ENCODE assay signal across 8 cellular contexts in the genomic region with DNA sequence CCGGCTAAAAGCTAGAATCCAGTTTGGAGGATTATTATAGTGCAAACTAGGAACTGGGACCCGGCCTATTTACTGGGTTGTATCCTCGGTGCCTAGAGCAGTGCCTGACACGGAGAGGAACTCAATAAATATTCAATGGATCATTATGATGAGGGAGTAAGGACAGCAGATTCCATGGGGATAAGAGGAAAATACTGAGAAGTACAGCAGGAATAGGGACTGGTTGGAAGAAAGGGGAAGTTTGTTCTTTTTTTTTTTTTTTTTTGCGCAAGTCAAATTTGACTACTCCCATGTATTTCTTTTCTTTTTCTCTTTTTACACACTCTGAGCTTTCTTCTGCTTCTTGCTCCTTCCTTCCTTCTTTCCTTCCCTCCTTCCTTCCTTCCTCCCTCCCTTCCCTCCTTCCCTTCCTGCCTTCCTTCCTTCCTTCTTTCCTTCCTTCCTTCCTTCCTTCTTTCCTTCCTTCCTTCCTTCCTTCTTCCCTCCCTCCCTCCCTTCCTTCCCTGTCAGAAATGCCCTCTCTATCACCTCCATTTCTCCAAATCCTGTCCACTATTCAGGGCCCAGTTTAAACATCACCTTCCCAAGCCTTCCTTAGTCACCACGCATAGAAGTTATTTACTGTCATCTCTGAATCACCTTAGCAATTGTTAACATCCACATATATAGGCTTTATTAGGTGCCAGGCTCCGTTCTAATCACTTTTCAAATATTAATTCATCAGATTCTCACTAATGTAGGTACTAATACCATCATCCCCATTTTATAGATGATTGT. TPM values are rescaled to one million over a fixed set of nuclear protein-coding genes. Genes with fewer than 3 reads are reported as not detected.
DNase-seq lines count a peak whose midpoint lies in the region; ATAC-seq and TF ChIP-seq lines count a peak whose summit lies in the region.

No MANE protein-coding gene starts in this region.

- peak overlapping the region in 2 of 3 donors; percentile 91 to 95 for H3K27ac ChIP-seq in thyroid gland

- peaks cover 30% of the 10 kb centered on the region for H3K4me1 Mint-ChIP-seq in activated T-cell treated with anti-CD3 and anti-CD28 coated beads, Interleukin-2, amount 50 U/mL, for 24 hours (ENCODE audit: low read depth)
- H3K4me1 Mint-ChIP-seq in activated naive CD8-positive, alpha-beta T cell treated with anti-CD3 and anti-CD28 coated beads, Interleukin-2, amount 10 ng/mL, durations not matched to agents 7 days and 5 days: peaks cover 19% of the 10 kb centered on the region

- TF ChIP-seq POLR2A in thyroid gland (IDR thresholded peaks at IDR 0.05): no peak

- DNase-seq in activated T-cell treated with anti-CD3 and anti-CD28 coated beads, Interleukin-2, amount 50 U/mL, for 24 hours: no peak
- DNase-seq in activated T-cell treated with anti-CD3 and anti-CD28 coated beads, Interleukin-2, amount 50 U/mL, for 1 hour: no peak
- no peak for DNase-seq in activated naive CD8-positive, alpha-beta T cell treated with anti-CD3 and anti-CD28 coated beads, Interleukin-2, amount 10 ng/mL, durations not matched to agents 7 days and 5 days
- DNase-seq in kidney epithelial cell (ENCODE audit: low read depth) (no peak), thyroid gland (no peak), NCI-H1417 (lab: John Stamatoyannopoulos, UW) (no peak), NCI-H526 (lab: John Stamatoyannopoulos, UW) (no peak)

- peaks cover 32% of the 10 kb centered on the region for H3K36me3 Mint-ChIP-seq in activated T-cell treated with anti-CD3 and anti-CD28 coated beads, Interleukin-2, amount 50 U/mL, for 24 hours (ENCODE audit: low read depth)
- no peaks in the 10 kb centered on the region for H3K36me3 Mint-ChIP-seq in activated naive CD8-positive, alpha-beta T cell treated with anti-CD3 and anti-CD28 coated beads, Interleukin-2, amount 10 ng/mL, durations not matched to agents 7 days and 5 days

- H3K27me3 ChIP-seq in kidney epithelial cell (ENCODE audit: control insufficient read depth, insufficient read depth, low read length): no peaks in the 10 kb centered on the region
- H3K27me3 ChIP-seq in thyroid gland: no peaks in the 10 kb centered on the region

- peak; percentile 10 for ATAC-seq in activated naive CD8-positive, alpha-beta T cell treated with anti-CD3 and anti-CD28 coated beads, Interleukin-2, amount 10 ng/mL, durations not matched to agents 7 days and 5 days (ENCODE audit: low read depth)
- no peak for ATAC-seq in GM18858 (IDR thresholded peaks at IDR 0.05; ENCODE audit: unreplicated experiment)

- WGBS in thyroid gland, 2 donors: 44 to 45% methylated on average over 7 of the region's 7 CpGs

- H3K4me1 ChIP-seq in thyroid gland: peaks cover 23 to 31% of the 10 kb centered on the region in 2 donors

- intact Hi-C loops in thyroid gland (cut with DNase I): no loop called here

- peak overlapping the region; percentile 94 for H3K4me3 Mint-ChIP-seq in activated T-cell treated with anti-CD3 and anti-CD28 coated beads, Interleukin-2, amount 50 U/mL, for 24 hours
- H3K4me3 Mint-ChIP-seq in activated naive CD8-positive, alpha-beta T cell treated with anti-CD3 and anti-CD28 coated beads, Interleukin-2, amount 10 ng/mL, durations not matched to agents 7 days and 5 days: peak overlapping the region; percentile 85

- TF ChIP-seq CTCF in kidney epithelial cell (IDR thresholded peaks at IDR 0.05; ENCODE audit: insufficient read depth, low read length, poor library complexity, severe bottlenecking): no peak
- no peak for TF ChIP-seq CTCF in thyroid gland (IDR thresholded peaks at IDR 0.05)

- no peaks in the 10 kb centered on the region for H3K36me3 ChIP-seq in kidney epithelial cell (ENCODE audit: control insufficient read depth, insufficient read depth, low read length)
- no peaks in the 10 kb centered on the region for H3K36me3 ChIP-seq in thyroid gland

- H3K27ac Mint-ChIP-seq in activated T-cell treated with anti-CD3 and anti-CD28 coated beads, Interleukin-2, amount 50 U/mL, for 24 hours: peak overlapping the region; percentile 97
- H3K27ac Mint-ChIP-seq in activated naive CD8-positive, alpha-beta T cell treated with anti-CD3 and anti-CD28 coated beads, Interleukin-2, amount 10 ng/mL, durations not matched to agents 7 days and 5 days: peak overlapping the region; percentile 81

- no peaks in the 10 kb centered on the region for H3K9me3 ChIP-seq in thyroid gland

- no peaks in the 10 kb centered on the region for H3K27me3 Mint-ChIP-seq in activated T-cell treated with anti-CD3 and anti-CD28 coated beads, Interleukin-2, amount 50 U/mL, for 24 hours
- peaks cover 27% of the 10 kb centered on the region for H3K27me3 Mint-ChIP-seq in activated naive CD8-positive, alpha-beta T cell treated with anti-CD3 and anti-CD28 coated beads, Interleukin-2, amount 10 ng/mL, durations not matched to agents 7 days and 5 days

- POLR2A ChIA-PET in activated naive CD8-positive, alpha-beta T cell treated with anti-CD3 and anti-CD28 coated beads, Interleukin-2, amount 10 ng/mL, durations not matched to agents 7 days and 5 days (lab: Charles Lee): no interaction called here

- no peaks in the 10 kb centered on the region for H3K9me3 Mint-ChIP-seq in activated T-cell treated with anti-CD3 and anti-CD28 coated beads, Interleukin-2, amount 50 U/mL, for 24 hours
- H3K9me3 Mint-ChIP-seq in activated naive CD8-positive, alpha-beta T cell treated with anti-CD3 and anti-CD28 coated beads, Interleukin-2, amount 10 ng/mL, durations not matched to agents 7 days and 5 days: peaks cover 2% of the 10 kb centered on the region

- peak overlapping the region; percentile 87 for H3K4me3 ChIP-seq in kidney epithelial cell (ENCODE audit: low read depth, low read length)
- H3K4me3 ChIP-seq in thyroid gland (replicated peaks in 1 of 3): peak overlapping the region in 2 of 3 donors; percentile 81 to 97

RNA-seq across cellular contexts. Expression of a gene that starts 0.9 kb away (rescaled TPM):
- 1 to 10 TPM; 4.9 to 6.0 TPM for total RNA-seq in activated naive CD8-positive, alpha-beta T cell treated with anti-CD3 and anti-CD28 coated beads, Interleukin-2, amount 10 ng/mL, durations not matched to agents 7 days and 5 days
- total RNA-seq in kidney epithelial cell (32.5 and 48.0 TPM in 2 replicates), thyroid gland (10 to 100 TPM; 48.8 to 70.8 (median 63.5) TPM)
